13 cellular contexts compared by ENCODE assay signal in the genomic region with DNA sequence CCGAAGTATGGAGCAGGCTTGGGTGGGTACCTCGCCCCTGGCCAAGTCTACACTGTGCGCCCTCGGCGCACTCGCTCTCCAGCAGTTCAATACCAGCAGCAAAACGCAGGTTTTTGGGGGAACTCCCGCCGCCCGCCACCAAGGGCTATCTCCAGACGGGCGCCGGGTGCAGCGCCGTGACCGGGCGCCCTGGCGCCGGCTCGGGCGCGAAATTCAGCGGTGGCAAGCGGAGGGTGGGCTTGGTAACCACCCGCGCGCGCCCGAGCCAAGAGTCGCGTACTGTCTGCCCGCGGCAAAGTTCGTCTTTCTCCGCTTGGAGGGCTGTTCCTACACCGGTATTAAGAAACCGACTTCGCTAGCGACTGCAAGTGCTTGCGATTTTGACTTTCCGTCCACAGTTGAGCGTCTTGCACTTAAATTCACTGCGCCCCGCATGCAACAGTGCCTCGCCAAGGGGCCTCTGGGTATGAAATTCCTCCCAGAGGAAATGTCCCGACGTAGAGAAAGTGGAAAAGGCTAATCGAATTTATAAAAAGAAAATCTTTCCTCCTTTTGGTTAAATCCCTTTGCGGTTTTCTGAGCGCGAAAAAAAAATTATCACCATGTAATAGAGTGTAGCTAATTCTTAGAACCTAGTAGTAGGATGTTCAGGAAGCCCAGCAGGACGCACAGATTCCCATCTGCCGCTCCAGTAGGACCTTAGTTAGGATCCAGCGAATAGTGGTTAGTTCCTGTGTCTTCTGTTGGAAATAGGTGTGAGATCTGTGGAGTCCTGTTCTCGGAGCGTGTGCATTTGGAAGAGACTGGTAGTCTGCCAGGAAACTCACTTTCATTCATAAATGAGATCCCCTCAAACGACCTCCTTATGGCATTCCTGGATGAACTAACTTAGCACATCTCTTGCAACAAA. TPM values are rescaled to one million over a fixed set of nuclear protein-coding genes. Genes with fewer than 3 reads are reported as not detected.
DNase-seq lines count a peak whose midpoint lies in the region; ATAC-seq and TF ChIP-seq lines count a peak whose summit lies in the region.
"Had no signal": no experiment of that assay in that cellular context is flagged by ENCODE, and none has a peak within 500 bp of the region (broad histone marks: within the 10 kb centered on the region; RNA-seq: fewer than 3 reads in every experiment).

No MANE protein-coding gene starts in this region.

- no peak for ATAC-seq in HG02852 (IDR thresholded peaks at IDR 0.05; ENCODE audit: unreplicated experiment)
- ATAC-seq: naive thymus-derived CD8-positive, alpha-beta T cell had no signal

- peak overlapping the region; percentile 98 for H3K4me2 ChIP-seq in neural progenitor cell

- H3K79me2 ChIP-seq in neural progenitor cell (ENCODE audit: low read depth): peaks cover 46% of the 10 kb centered on the region

- H3K4me1 ChIP-seq in SJSA1 (replicated peaks) (peaks cover 51% of the 10 kb centered on the region), neural progenitor cell (peaks cover 26% of the 10 kb centered on the region)

- H3K27ac ChIP-seq in SJSA1 (peak overlapping the region; percentile 81), neural progenitor cell (peak overlapping the region; percentile 97)

- peaks cover 42% of the 10 kb centered on the region for H3K4me1 Mint-ChIP-seq in neural progenitor cell

- no peak for TF ChIP-seq CTCF in foreskin fibroblast (IDR thresholded peaks at IDR 0.05; ENCODE audit: low read depth, low read length)
- no peak for TF ChIP-seq CTCF in neural progenitor cell (IDR thresholded peaks at IDR 0.05)

- no peaks in the 10 kb centered on the region for H3K9me3 ChIP-seq in SJSA1 (replicated peaks)
- no peaks in the 10 kb centered on the region for H3K9me3 ChIP-seq in neural progenitor cell (ENCODE audit: low read depth)

- H3K27me3 Mint-ChIP-seq in neural progenitor cell (ENCODE audit: insufficient read depth, low read depth): peaks cover 36% of the 10 kb centered on the region

- H3K36me3 ChIP-seq in SJSA1 (no peaks in the 10 kb centered on the region), neural progenitor cell (no peaks in the 10 kb centered on the region)

- H3F3A ChIP-seq in neural progenitor cell (ENCODE audit: low read depth): peaks cover 52% of the 10 kb centered on the region

- DNase-seq in DMS 273 treated with DMSO at 0.1 percent for 48 hours (lab: John Stamatoyannopoulos, UW) (peak; percentile 54), SJSA1 (ENCODE audit: low read depth in 1 of 2, low spot score in 2 of 2) (peak; percentile 70 to 79), foreskin fibroblast (peak in 1 of 2 donors; percentile 44), neural progenitor cell (ENCODE audit: low spot score) (peak; percentile 73), NCI-H146 treated with DMSO at 0.1 percent for 48 hours (lab: John Stamatoyannopoulos, UW; ENCODE audit: unreplicated experiment) (no peak), dermis blood vessel endothelial cell (no peak)
- DNase-seq in central memory CD4-positive, alpha-beta T cell: no peak
- DNase-seq: effector memory CD4-positive, alpha-beta T cell; EL; KG1; naive thymus-derived CD8-positive, alpha-beta T cell had no signal

- no peak overlapping the region for H3K9ac ChIP-seq in neural progenitor cell

- H3K9me3 Mint-ChIP-seq in neural progenitor cell: no peaks in the 10 kb centered on the region
- H3K9me3 Mint-ChIP-seq: activated T-helper 2 cell treated with anti-CD3 and anti-CD28 coated beads, Interferon-gamma antibody, Interleukin-2, Interleukin-4, amounts not matched to agents 10 μg/mL and 5 μg/mL and 100 μg/mL, durations not matched to agents 14 hours and 24 hours and 36 hours had no signal

- H3K4me3 Mint-ChIP-seq in neural progenitor cell: peak overlapping the region; percentile 83

- H4K20me1 ChIP-seq in neural progenitor cell (ENCODE audit: low read depth): no peaks in the 10 kb centered on the region

- H2AFZ ChIP-seq in neural progenitor cell (replicated peaks): peak overlapping the region; percentile 64

- H3K4me3 ChIP-seq in SJSA1 (peak overlapping the region; percentile 44), foreskin fibroblast (ENCODE audit: low read depth in 1 of 2, low read length in 2 of 2) (peak overlapping the region; percentile 48 to 92), neural progenitor cell (peak overlapping the region; percentile 97)

- H3K27me3 ChIP-seq in SJSA1 (replicated peaks) (no peaks in the 10 kb centered on the region), neural progenitor cell (peaks cover 24% of the 10 kb centered on the region)

- H3K27ac Mint-ChIP-seq in neural progenitor cell: no peak overlapping the region
- H3K27ac Mint-ChIP-seq: activated T-helper 2 cell treated with anti-CD3 and anti-CD28 coated beads, Interferon-gamma antibody, Interleukin-2, Interleukin-4, amounts not matched to agents 10 μg/mL and 5 μg/mL and 100 μg/mL, durations not matched to agents 14 hours and 24 hours and 36 hours; naive thymus-derived CD8-positive, alpha-beta T cell had no signal

- H3K36me3 Mint-ChIP-seq in neural progenitor cell: no peaks in the 10 kb centered on the region

RNA-seq across cellular contexts. Expression of a gene that starts 5.1 kb away (rescaled TPM):
- total RNA-seq in SJSA1 (2014; rRNA removed; shearing (Covaris generic)): 7.1 and 13.3 TPM in 2 replicates
- total RNA-seq in neural progenitor cell (ENCODE audit: low replicate concordance) (50.3 and 70.7 TPM in 2 replicates), dermis blood vessel endothelial cell (under 0.01 and 0.05 TPM in 2 replicates)
- total RNA-seq: activated T-helper 2 cell treated with anti-CD3 and anti-CD28 coated beads, Interferon-gamma antibody, Interleukin-2, Interleukin-4, amounts not matched to agents 10 μg/mL and 5 μg/mL and 100 μg/mL, durations not matched to agents 14 hours and 24 hours and 36 hours; naive thymus-derived CD8-positive, alpha-beta T cell had no signal

Comparison
In these comparisons a context has a peak if more than half of its experiments do, and no peak if none do; other contexts are left out.
1. DNase-seq: peak in DMS 273 treated with DMSO at 0.1 percent for 48 hours (single experiment), SJSA1 (2 of 2) and neural progenitor cell (single experiment); none in central memory CD4-positive, alpha-beta T cell (single experiment), NCI-H146 treated with DMSO at 0.1 percent for 48 hours (single experiment) and dermis blood vessel endothelial cell (single experiment).
2. H3K4me3 ChIP-seq: peak in every context shown above with its lines; median percentile 97 in neural progenitor cell; 70 in foreskin fibroblast; 44 in SJSA1.